12 cellular contexts compared by ENCODE assay signal in genomic region chrX:54452920-54453319, GRCh38. TPM values are rescaled to one million over a fixed set of nuclear protein-coding genes. Genes with fewer than 3 reads are reported as not detected.
A peak's percentile ranks its signal among the peaks of the same experiment; 100 is the strongest.
DNase-seq lines count a peak whose midpoint lies in the region; ATAC-seq, FAIRE-seq and TF ChIP-seq lines count a peak whose summit lies in the region.
"Had no signal": no experiment of that assay in that cellular context is flagged by ENCODE, and none has a peak within 500 bp of the region (broad histone marks: within the 10 kb centered on the region; RNA-seq: fewer than 3 reads in every experiment).

No MANE protein-coding gene starts in this region.

- H3K4me3 ChIP-seq in DND-41 (ENCODE audit: low read depth in 1 of 2, low read length in 2 of 2): no peak overlapping the region
- no peak overlapping the region for H3K4me3 ChIP-seq in Karpas-422 (ENCODE audit: low read length)
- no peak overlapping the region for H3K4me3 ChIP-seq in astrocyte (ENCODE audit: insufficient read depth, low read depth, low read length)
- H3K4me3 ChIP-seq in mesenchymal stem cell (ENCODE audit: insufficient read depth in 1 of 2, low read depth in 1 of 2, low read length in 2 of 2): no peak overlapping the region

- no peak overlapping the region for H2AK5ac ChIP-seq in mesenchymal stem cell (ENCODE audit: low read length, severe bottlenecking)

- H4K8ac ChIP-seq in mesenchymal stem cell (ENCODE audit: low read length): no peak overlapping the region

- peak; percentile 64 for FAIRE-seq in astrocyte (lab: Jason Lieb, UNC)
- FAIRE-seq: colon, GM12892 had no signal

- H2BK5ac ChIP-seq in mesenchymal stem cell (ENCODE audit: low read depth, low read length, poor library complexity, severe bottlenecking): no peak overlapping the region

- H3K4ac ChIP-seq in mesenchymal stem cell (ENCODE audit: low read depth in 1 of 2, low read length in 2 of 2): no peak overlapping the region

- no peak overlapping the region for H3K23ac ChIP-seq in mesenchymal stem cell (ENCODE audit: low read length in 2 of 2)

- H3K27ac ChIP-seq in DND-41 (ENCODE audit: low read length) (no peak overlapping the region), Karpas-422 (ENCODE audit: low read length) (no peak overlapping the region), astrocyte (ENCODE audit: low read depth, low read length) (no peak overlapping the region), mesenchymal stem cell (ENCODE audit: low read length, poor library complexity, severe bottlenecking) (no peak overlapping the region)

- H3K4me3 Mint-ChIP-seq in astrocyte (ENCODE audit: unreplicated experiment): no peak overlapping the region

- TF ChIP-seq CTCF in DND-41 (IDR thresholded peaks at IDR 0.05; ENCODE audit: borderline replicate concordance, extremely low read depth, low read length, poor library complexity, severe bottlenecking): peak; percentile 30
- peak; percentile 41 for TF ChIP-seq CTCF in astrocyte (IDR thresholded peaks at IDR 0.05; ENCODE audit: insufficient read depth, low read depth, low read length)

- H3K9me2 ChIP-seq in Karpas-422 (replicated peaks; ENCODE audit: insufficient read depth, low read length): no peaks in the 10 kb centered on the region

- no peak overlapping the region for H2BK15ac ChIP-seq in mesenchymal stem cell (ENCODE audit: low read depth, poor library complexity, severe bottlenecking)

- no peaks in the 10 kb centered on the region for H3K36me3 Mint-ChIP-seq in astrocyte (ENCODE audit: low read depth, unreplicated experiment)

- peak; percentile 5 for DNase-seq in DND-41
- DNase-seq in Karpas-422: peak; percentile 67
- DNase-seq in astrocyte (ENCODE audit: low read depth): no peak
- DNase-seq in mesenchymal stem cell: peak; percentile 60
- DNase-seq in NCI-H2196 (lab: John Stamatoyannopoulos, UW; ENCODE audit: unreplicated experiment): no peak
- no peak for DNase-seq in NCI-H128 (lab: John Stamatoyannopoulos, UW; ENCODE audit: unreplicated experiment)
- no peak for DNase-seq in NCI-H345 (lab: John Stamatoyannopoulos, UW)
- DNase-seq: Right ventricle myocardium superior; stimulated activated CD4-positive, alpha-beta T cell treated with anti-CD3 and anti-CD28 coated beads, Interleukin-15, amount 100 ng/mL, for 24 hours had no signal

- H3K9ac ChIP-seq in DND-41 (ENCODE audit: low read depth, low read length) (no peak overlapping the region), Karpas-422 (ENCODE audit: low read length) (no peak overlapping the region), astrocyte (ENCODE audit: low read length) (no peak overlapping the region), mesenchymal stem cell (ENCODE audit: low read length) (no peak overlapping the region)

- ATAC-seq in DND-41 (ENCODE audit: insufficient read depth, low read depth) (0 out of 3 replicates have a peak, but pooled peaks have one; percentile 42), HG03432 (IDR thresholded peaks at IDR 0.05; ENCODE audit: unreplicated experiment) (no peak)

- H3K4me1 ChIP-seq in DND-41 (ENCODE audit: insufficient read depth, low read length) (no peaks in the 10 kb centered on the region), Karpas-422 (ENCODE audit: low read length) (no peaks in the 10 kb centered on the region), astrocyte (ENCODE audit: insufficient read depth, low read length) (no peaks in the 10 kb centered on the region), mesenchymal stem cell (ENCODE audit: control insufficient read depth, insufficient read depth, low read depth, low read length) (no peaks in the 10 kb centered on the region)

- no peaks in the 10 kb centered on the region for H3K9me3 Mint-ChIP-seq in astrocyte (ENCODE audit: unreplicated experiment)

- H3K79me2 ChIP-seq in DND-41 (ENCODE audit: insufficient read depth, low read length) (no peaks in the 10 kb centered on the region), Karpas-422 (ENCODE audit: low read length) (no peaks in the 10 kb centered on the region), astrocyte (ENCODE audit: insufficient read depth, low read length) (no peaks in the 10 kb centered on the region)

- no peaks in the 10 kb centered on the region for H3K27me3 Mint-ChIP-seq in astrocyte (ENCODE audit: low read depth, unreplicated experiment)

- no peak overlapping the region for H2BK12ac ChIP-seq in mesenchymal stem cell (ENCODE audit: low read length in 2 of 2)

- H3K27me3 ChIP-seq in DND-41 (ENCODE audit: insufficient read depth, low read length, poor library complexity) (no peaks in the 10 kb centered on the region), Karpas-422 (ENCODE audit: low read length) (no peaks in the 10 kb centered on the region), astrocyte (ENCODE audit: insufficient read depth, low read length) (no peaks in the 10 kb centered on the region), mesenchymal stem cell (ENCODE audit: control insufficient read depth in 1 of 2, insufficient read depth in 1 of 2, low read length in 2 of 2) (no peaks in the 10 kb centered on the region)

- no peak overlapping the region for H3K4me2 ChIP-seq in DND-41 (ENCODE audit: insufficient read depth, low read length)
- H3K4me2 ChIP-seq in Karpas-422 (ENCODE audit: low read depth, low read length, poor library complexity, severe bottlenecking): no peak overlapping the region
- H3K4me2 ChIP-seq in astrocyte (ENCODE audit: low read length): no peak overlapping the region
- H3K4me2 ChIP-seq in mesenchymal stem cell (ENCODE audit: low read length, poor library complexity, severe bottlenecking): no peak overlapping the region

- no peak overlapping the region for H3K18ac ChIP-seq in mesenchymal stem cell (ENCODE audit: low read depth in 1 of 2, low read length in 2 of 2)

- H3K79me1 ChIP-seq in mesenchymal stem cell (replicated peaks; ENCODE audit: low read length, poor library complexity, severe bottlenecking): peaks cover 6% of the 10 kb centered on the region

- no peak overlapping the region for H4K91ac ChIP-seq in mesenchymal stem cell (ENCODE audit: low read length)

- H3K27ac Mint-ChIP-seq in astrocyte (ENCODE audit: unreplicated experiment): no peak overlapping the region

- H4K20me1 ChIP-seq in DND-41 (ENCODE audit: insufficient read depth, low read length) (no peaks in the 10 kb centered on the region), Karpas-422 (ENCODE audit: insufficient read depth, low read depth, low read length) (no peaks in the 10 kb centered on the region), astrocyte (ENCODE audit: insufficient read depth, low read length) (no peaks in the 10 kb centered on the region)

- H3K4me1 Mint-ChIP-seq in astrocyte (ENCODE audit: low read depth, unreplicated experiment): no peaks in the 10 kb centered on the region

- H2BK120ac ChIP-seq in mesenchymal stem cell (ENCODE audit: low read depth, low read length): no peak overlapping the region

- no peaks in the 10 kb centered on the region for H3K36me3 ChIP-seq in DND-41 (ENCODE audit: insufficient read depth, low read length)
- no peaks in the 10 kb centered on the region for H3K36me3 ChIP-seq in Karpas-422 (ENCODE audit: insufficient read depth, low read length)
- H3K36me3 ChIP-seq in astrocyte (ENCODE audit: insufficient read depth, low read length): no peaks in the 10 kb centered on the region
- H3K36me3 ChIP-seq in mesenchymal stem cell (ENCODE audit: control insufficient read depth in 1 of 2, insufficient read depth in 2 of 2, low read depth in 1 of 2, low read length in 2 of 2): peaks cover 29 to 47% of the 10 kb centered on the region in 2 experiments

- H3K9me3 ChIP-seq in DND-41 (ENCODE audit: insufficient read depth, low read length, severe bottlenecking) (no peaks in the 10 kb centered on the region), Karpas-422 (ENCODE audit: low read length) (no peaks in the 10 kb centered on the region), astrocyte (ENCODE audit: insufficient read depth, low read depth, low read length) (no peaks in the 10 kb centered on the region), mesenchymal stem cell (ENCODE audit: control insufficient read depth, low read length) (no peaks in the 10 kb centered on the region)

- WGBS in mesenchymal stem cell: 50% methylated on average over 2 of the region's 2 CpGs

- H3K14ac ChIP-seq in mesenchymal stem cell (ENCODE audit: low read length in 2 of 2): no peak overlapping the region

- no peak overlapping the region for H2AFZ ChIP-seq in DND-41 (ENCODE audit: low read depth, low read length)
- H2AFZ ChIP-seq in Karpas-422 (ENCODE audit: low read length): no peak overlapping the region
- no peak overlapping the region for H2AFZ ChIP-seq in astrocyte (ENCODE audit: low read depth, low read length)
- H2AFZ ChIP-seq in mesenchymal stem cell (ENCODE audit: low read depth, low read length): no peak overlapping the region

RNA-seq across cellular contexts. Expression of gene TSR2, which starts 12.7 kb away (rescaled TPM):
- 7.9 and 15.3 TPM in 2 replicates for total RNA-seq in Karpas-422 (2014; rRNA removed; shearing (Covaris generic); ENCODE audit: low replicate concordance)
- total RNA-seq in astrocyte: 25.5 and 28.7 TPM in 2 replicates
- polyA plus RNA-seq in mesenchymal stem cell (2013, experiment 1 of 2): 20.3 TPM
- 20.5 TPM for polyA plus RNA-seq in mesenchymal stem cell (2013, experiment 2 of 2)

RNA-seq across cellular contexts. Expression of gene FGD1, which starts 43.1 kb away (rescaled TPM):
- not detected in 2 replicates for total RNA-seq in Karpas-422 (2014; rRNA removed; shearing (Covaris generic); ENCODE audit: low replicate concordance)
- total RNA-seq in astrocyte: 18.0 and 18.6 TPM in 2 replicates
- 16.0 TPM for polyA plus RNA-seq in mesenchymal stem cell (2013, experiment 1 of 2)
- 15.4 TPM for polyA plus RNA-seq in mesenchymal stem cell (2013, experiment 2 of 2)

Comparison
In these comparisons a context has a peak if more than half of its experiments do, and no peak if none do; other contexts are left out.
1. DNase-seq: peak in DND-41 (single experiment), Karpas-422 (single experiment) and mesenchymal stem cell (single experiment); none in astrocyte (single experiment), NCI-H2196 (single experiment), NCI-H128 (single experiment) and NCI-H345 (single experiment).
2. RNA of gene FGD1, which starts 43.1 kb away (total RNA-seq): 18.0 to 18.6 TPM in astrocyte; not detected in Karpas-422; every median in the first group is over 10 times any median in the second.